27 cellular contexts compared by ENCODE assay signal in the genomic region with DNA sequence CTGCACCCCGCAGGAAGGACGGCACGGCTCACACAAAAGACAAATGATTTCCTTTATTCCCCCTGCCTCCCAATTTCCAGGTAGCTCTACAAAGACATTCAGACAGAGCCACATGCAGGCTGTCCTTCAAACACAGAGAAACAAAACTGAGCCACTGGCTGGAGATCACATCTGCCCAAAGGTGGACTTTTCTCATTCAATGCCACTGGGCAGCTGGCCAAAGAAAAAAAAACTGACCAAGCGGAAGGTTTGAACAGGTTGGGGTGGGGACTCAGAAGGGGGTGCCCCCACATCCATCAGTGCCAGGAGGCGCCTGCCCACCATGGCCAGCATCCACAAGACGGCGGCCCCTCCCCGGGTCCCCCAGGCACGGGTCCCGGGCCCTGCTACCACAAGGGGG. TPM values are rescaled to one million over a fixed set of nuclear protein-coding genes. Genes with fewer than 3 reads are reported as not detected.
"Had no signal": no experiment of that assay in that cellular context is flagged by ENCODE, and none has a peak within 500 bp of the region (broad histone marks: within the 10 kb centered on the region; RNA-seq: fewer than 3 reads in every experiment).

No MANE protein-coding gene starts in this region.

- ATAC-seq: activated CD4-positive, CD25-positive, alpha-beta regulatory T cell treated with anti-CD3 and anti-CD28 coated beads, Interleukin-2, amount 50 U/mL, for 24 hours; Panc1; Right ventricle myocardium inferior had no signal

- H3K27ac Mint-ChIP-seq: activated naive CD8-positive, alpha-beta T cell treated with anti-CD3 and anti-CD28 coated beads for 36 hours had no signal

- H3K9me3 Mint-ChIP-seq: activated naive CD8-positive, alpha-beta T cell treated with anti-CD3 and anti-CD28 coated beads for 36 hours had no signal

- H3K27ac ChIP-seq: brain microvascular endothelial cell, cardiac muscle cell, SK-N-MC had no signal

- DNase-seq: activated CD4-positive, alpha-beta T cell treated with anti-CD3 and anti-CD28 coated beads for 4 hours; activated CD4-positive, alpha-beta T cell treated with anti-CD3 and anti-CD28 coated beads, Interleukin-2, amount 50 U/mL, for 48 hours; activated CD8-positive, alpha-beta memory T cell treated with anti-CD3 and anti-CD28 coated beads, Interleukin-2, amount 50 U/mL, for 48 hours; activated naive CD8-positive, alpha-beta T cell treated with anti-CD3 and anti-CD28 coated beads for 36 hours; activated T-cell treated with anti-CD3 and anti-CD28 coated beads, Interleukin-2, amount 50 U/mL, for 1 hour; brain microvascular endothelial cell; KG1; NCI-H1048; NCI-H146; NCI-H1930; NCI-H2171; NCI-H2227 treated with DMSO at 0.1 percent for 48 hours; NCI-H526; NCI-H774; NK-92 treated with Interleukin-12 subunit alpha and Interleukin-12 subunit beta, amount 100 ng/mL, for 24 hours; OCI-M1; RPMI8226 had no signal

- H3K4me3 ChIP-seq: cardiac muscle cell, SK-N-MC had no signal

- H3K27me3 Mint-ChIP-seq: activated naive CD8-positive, alpha-beta T cell treated with anti-CD3 and anti-CD28 coated beads for 36 hours had no signal

- H3K36me3 Mint-ChIP-seq: activated naive CD8-positive, alpha-beta T cell treated with anti-CD3 and anti-CD28 coated beads for 36 hours had no signal

- H3K4me3 Mint-ChIP-seq: activated naive CD8-positive, alpha-beta T cell treated with anti-CD3 and anti-CD28 coated beads for 36 hours had no signal

- H3K36me3 ChIP-seq: brain microvascular endothelial cell, cardiac muscle cell had no signal

RNA-seq across cellular contexts. Expression of gene MATK, which starts 17.8 kb away (rescaled TPM):
- total RNA-seq: LHCN-M2, M059J, NCI-H460 had no signal

RNA-seq across cellular contexts. Expression of gene RAX2, which starts 32.0 kb away (rescaled TPM):
- total RNA-seq: activated naive CD8-positive, alpha-beta T cell treated with anti-CD3 and anti-CD28 coated beads for 36 hours; cardiac muscle cell; LHCN-M2; M059J; NCI-H460; Right ventricle myocardium inferior; T-helper 1 cell treated with Interleukin-12 subunit alpha and Interleukin-12 subunit beta and Interleukin-4 antibody, amounts not matched to agents 30 ng/mL and 1 ng/mL, for 36 hours had no signal
- polyA plus RNA-seq: adipose tissue, cardiac muscle cell had no signal
